In the genomic region with DNA sequence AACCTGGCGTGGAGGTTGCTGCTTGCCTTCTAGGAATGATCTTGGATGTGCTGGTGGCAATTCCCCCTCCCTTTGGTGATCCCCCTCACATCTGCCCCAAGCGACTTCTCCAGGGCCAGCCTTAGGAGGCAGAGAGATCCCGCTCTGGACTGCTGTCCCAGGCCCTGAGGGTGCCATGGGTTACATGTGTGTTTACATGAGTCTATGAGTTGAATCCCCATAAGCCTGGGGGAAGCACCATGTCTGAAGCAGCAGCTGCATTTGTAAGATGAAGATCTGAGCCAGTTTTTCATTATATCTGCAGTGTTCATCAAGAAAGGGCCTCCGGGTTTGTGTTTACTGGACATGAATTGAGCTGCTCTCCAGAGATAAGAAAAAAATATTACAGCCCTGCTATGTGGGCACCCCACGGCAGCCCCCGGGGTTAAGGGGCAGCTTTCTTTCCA, we compare ENCODE assay signal across 2 cellular contexts.
TF ChIP-seq lines count a peak whose summit lies in the region.

No MANE protein-coding gene starts in this region.

TF ChIP-seq in SK-N-SH, 30 proteins besides CTCF, POLR2A, EP300 and RAD21:
- TF ChIP-seq RCOR1 (IDR thresholded peaks at IDR 0.05; ENCODE audit: low read length) (no peak), REST (IDR thresholded peaks at IDR 0.05; ENCODE audit: low read depth, low read length) (no peak), JUND (IDR thresholded peaks at IDR 0.05) (no peak), NFIC (IDR thresholded peaks at IDR 0.05; ENCODE audit: borderline replicate concordance) (no peak), FOXJ3 (CRISPR knock-in tag; IDR thresholded peaks at IDR 0.05) (no peak), POLR2AphosphoS5 (IDR thresholded peaks at IDR 0.05; ENCODE audit: low read depth, low read length) (no peak), ZBTB33 (IDR thresholded peaks at IDR 0.05; ENCODE audit: borderline replicate concordance, low read depth) (no peak), CHD2 (IDR thresholded peaks at IDR 0.05; ENCODE audit: low read length, partially characterized antibody) (no peak), USF2 (IDR thresholded peaks at IDR 0.05; ENCODE audit: borderline replicate concordance, low read depth, low read length) (no peak)

TF ChIP-seq in SK-N-SH treated with all-trans-retinoic acid at 6 μM for 48 hours, 23 proteins besides CTCF, POLR2A, EP300 and RAD21:
- TF ChIP-seq, protein P1, sequence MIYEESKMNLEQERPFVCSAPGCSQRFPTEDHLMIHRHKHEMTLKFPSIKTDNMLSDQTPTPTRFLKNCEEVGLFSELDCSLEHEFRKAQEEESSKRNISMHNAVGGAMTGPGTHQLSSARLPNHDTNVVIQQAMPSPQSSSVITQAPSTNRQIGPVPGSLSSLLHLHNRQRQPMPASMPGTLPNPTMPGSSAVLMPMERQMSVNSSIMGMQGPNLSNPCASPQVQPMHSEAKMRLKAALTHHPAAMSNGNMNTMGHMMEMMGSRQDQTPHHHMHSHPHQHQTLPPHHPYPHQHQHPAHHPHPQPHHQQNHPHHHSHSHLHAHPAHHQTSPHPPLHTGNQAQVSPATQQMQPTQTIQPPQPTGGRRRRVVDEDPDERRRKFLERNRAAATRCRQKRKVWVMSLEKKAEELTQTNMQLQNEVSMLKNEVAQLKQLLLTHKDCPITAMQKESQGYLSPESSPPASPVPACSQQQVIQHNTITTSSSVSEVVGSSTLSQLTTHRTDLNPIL (CRISPR knock-in tag; IDR thresholded peaks at IDR 0.05; ENCODE audit: low read depth) = no peak
- TF ChIP-seq BACH2 (CRISPR knock-in tag; IDR thresholded peaks at IDR 0.05; ENCODE audit: borderline replicate concordance) (no peak), TOX (CRISPR knock-in tag; IDR thresholded peaks at IDR 0.05; ENCODE audit: borderline replicate concordance) (no peak), ESRRG (CRISPR knock-in tag; IDR thresholded peaks at IDR 0.05) (no peak), ARNTL (CRISPR knock-in tag; IDR thresholded peaks at IDR 0.05; ENCODE audit: borderline replicate concordance, low read depth) (no peak), CSDC2 (CRISPR knock-in tag; IDR thresholded peaks at IDR 0.05) (no peak), OSR1 (CRISPR knock-in tag; IDR thresholded peaks at IDR 0.05) (no peak), ZFP30 (CRISPR knock-in tag; IDR thresholded peaks at IDR 0.05) (no peak), GLIS3 (CRISPR knock-in tag; IDR thresholded peaks at IDR 0.05) (no peak), PPARA (CRISPR knock-in tag; IDR thresholded peaks at IDR 0.05; ENCODE audit: borderline replicate concordance) (no peak)
- TF ChIP-seq, protein P2, sequence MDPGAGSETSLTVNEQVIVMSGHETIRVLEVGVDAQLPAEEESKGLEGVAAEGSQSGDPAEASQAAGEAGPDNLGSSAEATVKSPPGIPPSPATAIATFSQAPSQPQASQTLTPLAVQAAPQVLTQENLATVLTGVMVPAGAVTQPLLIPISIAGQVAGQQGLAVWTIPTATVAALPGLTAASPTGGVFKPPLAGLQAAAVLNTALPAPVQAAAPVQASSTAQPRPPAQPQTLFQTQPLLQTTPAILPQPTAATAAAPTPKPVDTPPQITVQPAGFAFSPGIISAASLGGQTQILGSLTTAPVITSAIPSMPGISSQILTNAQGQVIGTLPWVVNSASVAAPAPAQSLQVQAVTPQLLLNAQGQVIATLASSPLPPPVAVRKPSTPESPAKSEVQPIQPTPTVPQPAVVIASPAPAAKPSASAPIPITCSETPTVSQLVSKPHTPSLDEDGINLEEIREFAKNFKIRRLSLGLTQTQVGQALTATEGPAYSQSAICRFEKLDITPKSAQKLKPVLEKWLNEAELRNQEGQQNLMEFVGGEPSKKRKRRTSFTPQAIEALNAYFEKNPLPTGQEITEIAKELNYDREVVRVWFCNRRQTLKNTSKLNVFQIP (CRISPR knock-in tag; IDR thresholded peaks at IDR 0.05; ENCODE audit: borderline replicate concordance, low read depth) = no peak
